ENCODE assay signal across 8 cellular contexts in the genomic region with DNA sequence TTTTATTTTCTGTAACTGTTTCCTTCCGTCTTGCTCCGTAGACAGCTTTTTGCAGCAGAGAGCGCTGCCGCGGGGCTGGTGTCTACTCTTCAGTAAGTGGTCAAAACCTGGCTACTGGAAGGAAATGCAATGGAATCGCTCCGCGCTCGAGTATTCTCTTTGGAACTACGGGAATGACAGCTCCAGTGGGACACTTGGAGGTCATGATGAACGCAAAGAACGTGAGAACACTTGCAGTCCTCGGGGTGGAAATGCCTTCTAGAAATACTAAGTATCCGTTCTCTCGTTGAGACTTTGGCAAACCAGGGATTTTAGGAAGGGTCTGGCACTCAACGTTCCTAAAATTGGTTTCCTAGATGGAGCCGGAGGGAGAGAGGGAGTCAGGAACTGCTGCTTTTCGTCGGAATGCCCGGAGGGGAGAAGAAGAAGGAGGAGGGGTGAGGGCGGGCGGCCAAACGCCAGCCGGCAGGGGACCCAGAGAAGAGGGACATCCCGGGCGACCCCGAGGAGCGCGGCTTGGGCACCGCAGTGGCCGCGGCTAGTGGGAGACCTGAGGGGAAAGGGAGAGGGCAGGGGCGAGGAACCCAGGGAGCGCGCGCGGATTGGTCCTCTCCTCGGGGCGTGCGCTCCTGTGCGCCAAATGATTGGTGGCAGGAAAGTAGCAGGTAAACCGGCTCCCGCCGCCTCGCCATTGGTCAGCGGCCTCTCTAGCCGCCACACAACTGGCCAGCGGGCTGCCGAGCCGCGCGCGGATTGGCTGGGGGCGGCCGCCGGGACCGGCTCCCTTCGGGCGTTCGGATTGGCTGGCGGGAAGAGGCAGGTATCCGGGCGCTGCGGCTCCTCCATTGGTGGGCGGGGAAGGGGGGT. TPM values are rescaled to one million over a fixed set of nuclear protein-coding genes. Genes with fewer than 3 reads are reported as not detected.
A peak's percentile ranks its signal among the peaks of the same experiment; 100 is the strongest.
DNase-seq lines count a peak whose midpoint lies in the region; ATAC-seq and TF ChIP-seq lines count a peak whose summit lies in the region.

No MANE protein-coding gene starts in this region.

- peak overlapping the region; percentile 84 to 88 for H3K27ac ChIP-seq in lung (ENCODE audit: low read depth in 1 of 2, low read length in 1 of 2)

- 0 to 1% methylated on average over 62 to 65 of the region's 65 CpGs for WGBS in lung, 2 donors

- ATAC-seq in GM19395 (IDR thresholded peaks at IDR 0.05; ENCODE audit: unreplicated experiment) = peak; percentile 94
- ATAC-seq in HG03558 (IDR thresholded peaks at IDR 0.05; ENCODE audit: extremely low read depth, unreplicated experiment) = peak; percentile 92
- ATAC-seq in lung (ENCODE audit: insufficient read depth, low FRiP score) = peak; percentile 96

- TF ChIP-seq CTCF in lung (IDR thresholded peaks at IDR 0.05; ENCODE audit: control extremely low read depth, extremely low read depth) = no peak

- no peaks in the 10 kb centered on the region for H3K9me3 ChIP-seq in lung (ENCODE audit: control insufficient read depth in 2 of 2, insufficient read depth in 1 of 2, low read length in 1 of 2)

- peaks cover 3 to 10% of the 10 kb centered on the region in 2 donors for H3K4me1 ChIP-seq in lung (ENCODE audit: control insufficient read depth in 2 of 2, insufficient read depth in 2 of 2, low read length in 2 of 2)

- H3K36me3 ChIP-seq in lung (ENCODE audit: control insufficient read depth in 2 of 2, insufficient read depth in 2 of 2, low read length in 2 of 2) = no peaks in the 10 kb centered on the region

- H3K4me3 ChIP-seq in lung = peak overlapping the region; percentile 60

- DNase-seq in C1 segment of cervical spinal cord (lab: John Stamatoyannopoulos, UW) = peak; percentile 78 to 99 (median 97)
- peak; percentile 96 for DNase-seq in NCI-H82 (lab: John Stamatoyannopoulos, UW)
- DNase-seq in activated CD8-positive, alpha-beta memory T cell treated with anti-CD3 and anti-CD28 coated beads for 1 hour (ENCODE audit: extremely low read depth in 1 of 2, low read depth in 1 of 2) = peak; percentile 88 to 95
- peak; percentile 93 for DNase-seq in effector CD8-positive, alpha-beta T cell (lab: John Stamatoyannopoulos, UW)
- peak; percentile 98 for DNase-seq in lung (ENCODE audit: low spot score)
- peak; percentile 93 to 95 (median 94) for DNase-seq in stimulated activated CD4-positive, alpha-beta T cell treated with anti-CD3 and anti-CD28 coated beads, TNF-alpha, amount 100 ng/mL, for 24 hours (ENCODE audit: low read depth in 3 of 3)

- no peaks in the 10 kb centered on the region for H3K27me3 ChIP-seq in lung (ENCODE audit: control insufficient read depth, insufficient read depth)

RNA-seq across cellular contexts. Expression of a gene that starts 0.5 kb away (rescaled TPM):
- total RNA-seq in lung = 10 to 100 TPM; 35.8 to 38.0 TPM
- polyA plus RNA-seq in lung = 10 to 100 TPM; 13.4 to 16.6 TPM

Comparison
In these comparisons a context has a peak if more than half of its experiments do, and no peak if none do; other contexts are left out.
1. Peak in every context shown above with its lines: DNase-seq, ATAC-seq, H3K4me3 ChIP-seq and H3K27ac ChIP-seq.